In the genomic region with DNA sequence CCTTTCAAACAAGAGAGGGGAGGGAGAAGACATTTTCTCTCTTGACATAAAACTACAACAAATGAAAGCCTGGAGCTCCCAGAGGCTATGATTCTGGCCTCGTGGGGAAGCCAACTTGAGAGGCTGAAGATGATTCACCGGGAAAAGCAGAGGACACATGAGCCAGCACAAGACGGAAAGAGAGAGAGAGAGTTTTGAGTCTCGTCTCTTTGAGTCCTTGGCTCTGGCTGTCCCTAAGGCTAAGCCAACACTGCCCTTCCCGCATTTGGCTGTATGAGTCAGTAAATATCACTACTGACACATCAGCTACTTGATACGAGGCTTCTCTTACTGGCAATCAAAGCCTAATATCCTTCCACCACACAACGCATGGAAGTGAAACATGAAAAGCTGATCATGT, we compare ENCODE assay signal across 23 cellular contexts.
"Had no signal": no experiment of that assay in that cellular context is flagged by ENCODE, and none has a peak within 500 bp of the region (broad histone marks: within the 10 kb centered on the region; RNA-seq: fewer than 3 reads in every experiment).

No MANE protein-coding gene starts in this region.

- DNase-seq: colonic mucosa; dermis blood vessel endothelial cell; endodermal cell; erythroblast; foreskin keratinocyte; heart right ventricle; kidney glomerular epithelial cell; naive thymus-derived CD4-positive, alpha-beta T cell; nephron progenitor cell; psoas muscle; retina; right lobe of liver; spleen; stimulated activated CD4-positive, alpha-beta T cell treated with anti-CD3 and anti-CD28 coated beads, Interleukin-15, amount 100 ng/mL, for 24 hours; stimulated activated CD4-positive, alpha-beta T cell treated with anti-CD3 and anti-CD28 coated beads, Interleukin-1b, Interleukin-23, amount 100 ng/mL, for 48 hours; stimulated activated CD4-positive, alpha-beta T cell treated with anti-CD3 and anti-CD28 coated beads, Interleukin-4, amount 100 ng/mL, for 24 hours; stimulated activated naive B cell treated with anti-CD40 and anti-IgM and Interleukin-4, amounts not matched to agents 10 μg/mL and 1 μg/mL and 100 μg/mL, for 72 hours; stimulated activated naive CD8-positive, alpha-beta T cell treated with anti-CD3 and anti-CD28 coated beads, Interleukin-15, amount 100 ng/mL, for 72 hours; transverse colon had no signal

- H3K27ac ChIP-seq: colonic mucosa, foreskin keratinocyte, heart right ventricle, parathyroid adenoma, psoas muscle, right lobe of liver, spleen, thoracic aorta, transverse colon had no signal

- H3K27me3 ChIP-seq: foreskin keratinocyte, right lobe of liver had no signal

- FAIRE-seq: endothelial cell of umbilical vein, islet of Langerhans had no signal

- ATAC-seq: foreskin keratinocyte; heart right ventricle; naive thymus-derived CD4-positive, alpha-beta T cell; right lobe of liver; stimulated activated naive B cell treated with anti-CD40 and anti-IgM and Interleukin-4, amounts not matched to agents 10 μg/mL and 1 μg/mL and 100 μg/mL, for 72 hours; stimulated activated naive CD8-positive, alpha-beta T cell treated with anti-CD3 and anti-CD28 coated beads, Interleukin-15, amount 100 ng/mL, for 72 hours had no signal

- H3K9me3 ChIP-seq: colonic mucosa, heart right ventricle, psoas muscle, right lobe of liver, spleen, thoracic aorta, transverse colon had no signal

- H3K79me2 ChIP-seq: parathyroid adenoma had no signal

- H3K4me1 ChIP-seq: colonic mucosa, foreskin keratinocyte, heart right ventricle, parathyroid adenoma, psoas muscle, right lobe of liver, spleen, transverse colon had no signal

- H3K4me3 ChIP-seq: colonic mucosa, heart right ventricle, psoas muscle, right lobe of liver, spleen, thoracic aorta, transverse colon had no signal

- H3K9ac ChIP-seq: parathyroid adenoma had no signal

- H2AFZ ChIP-seq: parathyroid adenoma had no signal

- H3K36me3 ChIP-seq: colonic mucosa, heart right ventricle, right lobe of liver, spleen, thoracic aorta, transverse colon had no signal
